In genomic region chr12:41943671-41944070, GRCh38 we compare ENCODE assay signal across 22 cellular contexts.
"Had no signal": no experiment of that assay in that cellular context is flagged by ENCODE, and none has a peak within 500 bp of the region (broad histone marks: within the 10 kb centered on the region; RNA-seq: fewer than 3 reads in every experiment).

No MANE protein-coding gene starts in this region.

- DNase-seq: activated CD4-positive, alpha-beta T cell treated with anti-CD3 and anti-CD28 coated beads for 48 hours; activated CD4-positive, alpha-beta T cell treated with anti-CD3 and anti-CD28 coated beads, Interleukin-2, amount 50 U/mL, for 48 hours; activated CD8-positive, alpha-beta memory T cell treated with anti-CD3 and anti-CD28 coated beads, Interleukin-2, amount 10 ng/mL, durations not matched to agents 7 days and 5 days; activated effector memory CD4-positive, alpha-beta T cell treated with anti-CD3 and anti-CD28 coated beads, Interleukin-2, amount 50 U/mL, for 16 hours; activated naive CD4-positive, alpha-beta T cell treated with Interleukin-2 at 50 U/mL for 16 hours; activated naive CD8-positive, alpha-beta T cell treated with anti-CD3 and anti-CD28 coated beads, Interleukin-2, amount 50 U/mL, for 24 hours; activated T-cell treated with anti-CD3 and anti-CD28 coated beads, Interleukin-2, amount 50 U/mL, for 4 hours; amniotic stem cell; Kasumi-1; KBM-7; NCI-H1048; NCI-H1417 treated with DMSO at 0.1 percent for 48 hours; NCI-H1694; NCI-H2029; NCI-H2107; NCI-H446; NCI-H524; SHP77; SW 1271 had no signal

- H3K4me3 ChIP-seq: SJSA1 had no signal

- H3K27ac Mint-ChIP-seq: activated CD8-positive, alpha-beta memory T cell treated with anti-CD3 and anti-CD28 coated beads, Interleukin-2, amount 10 ng/mL, durations not matched to agents 7 days and 5 days; activated naive CD4-positive, alpha-beta T cell treated with anti-CD3 and anti-CD28 coated beads, Interleukin-2, amount 50 U/mL, for 72 hours; activated naive CD8-positive, alpha-beta T cell treated with anti-CD3 and anti-CD28 coated beads, Interleukin-2, amount 50 U/mL, for 24 hours; T-helper 1 cell treated with Interleukin-12 subunit alpha and Interleukin-12 subunit beta and Interleukin-4 antibody, amounts not matched to agents 30 μg/mL and 1 μg/mL, for 36 hours had no signal

- H3K4me1 ChIP-seq: SJSA1 had no signal

- H3K4me1 Mint-ChIP-seq: activated CD8-positive, alpha-beta memory T cell treated with anti-CD3 and anti-CD28 coated beads, Interleukin-2, amount 10 ng/mL, durations not matched to agents 7 days and 5 days; activated naive CD8-positive, alpha-beta T cell treated with anti-CD3 and anti-CD28 coated beads, Interleukin-2, amount 50 U/mL, for 24 hours had no signal

- H3K36me3 ChIP-seq: SJSA1 had no signal

- H3K9me3 ChIP-seq: SJSA1 had no signal

- H3K9me3 Mint-ChIP-seq: activated naive CD8-positive, alpha-beta T cell treated with anti-CD3 and anti-CD28 coated beads, Interleukin-2, amount 50 U/mL, for 24 hours had no signal

- H3K27me3 ChIP-seq: SJSA1 had no signal

- H3K4me3 Mint-ChIP-seq: activated CD8-positive, alpha-beta memory T cell treated with anti-CD3 and anti-CD28 coated beads, Interleukin-2, amount 10 ng/mL, durations not matched to agents 7 days and 5 days; activated naive CD8-positive, alpha-beta T cell treated with anti-CD3 and anti-CD28 coated beads, Interleukin-2, amount 50 U/mL, for 24 hours; activated T-cell treated with anti-CD3 and anti-CD28 coated beads, Interleukin-2, amount 50 U/mL, for 4 hours; T-helper 1 cell treated with Interleukin-12 subunit alpha and Interleukin-12 subunit beta and Interleukin-4 antibody, amounts not matched to agents 30 μg/mL and 1 μg/mL, for 36 hours had no signal

- H3K27ac ChIP-seq: SJSA1 had no signal
